24 cellular contexts compared by ENCODE assay signal in genomic region chr4:109622581-109622980, GRCh38.
DNase-seq lines count a peak whose midpoint lies in the region; ATAC-seq, FAIRE-seq and TF ChIP-seq lines count a peak whose summit lies in the region.
"Had no signal": no experiment of that assay in that cellular context is flagged by ENCODE, and none has a peak within 500 bp of the region (broad histone marks: within the 10 kb centered on the region; RNA-seq: fewer than 3 reads in every experiment).

No MANE protein-coding gene starts in this region.

- peaks cover 0 to 3% of the 10 kb centered on the region in 2 experiments for H4K20me1 ChIP-seq in H1 (replicated peaks in 1 of 2; ENCODE audit: control insufficient read depth in 1 of 2, insufficient read depth in 2 of 2, low read length in 2 of 2)
- H4K20me1 ChIP-seq: BLaER1 had no signal

- H2BK5ac ChIP-seq in H1 (ENCODE audit: low read depth, low read length) = no peak overlapping the region

- H4K91ac ChIP-seq in H1 (replicated peaks; ENCODE audit: insufficient read length, low read length) = no peak overlapping the region

- TF ChIP-seq EP300 in H1 (IDR thresholded peaks at IDR 0.05; ENCODE audit: borderline replicate concordance in 1 of 2, low read depth in 2 of 2, low read length in 2 of 2) = no peak

- H3K36me3 ChIP-seq in H1 (ENCODE audit: control insufficient read depth in 2 of 4, insufficient read depth in 4 of 4, low read length in 3 of 4) = no peaks in the 10 kb centered on the region
- H3K36me3 ChIP-seq in small intestine (ENCODE audit: control insufficient read depth in 2 of 2, insufficient read depth in 2 of 2, low read length in 2 of 2) = no peaks in the 10 kb centered on the region
- H3K36me3 ChIP-seq in heart right ventricle = no peaks in the 10 kb centered on the region
- H3K36me3 ChIP-seq: BE2C, BLaER1 had no signal

- 91% methylated on average over 7 of the region's 7 CpGs; no CpG with 5 or more reads in 1 of the 2 experiments for WGBS in H1 (ENCODE audit: extremely low coverage in 1 of 2, insufficient coverage in 1 of 2, insufficient read length in 1 of 2, insufficient replicate concordance in 2 of 2, low coverage in 1 of 2, low lambda C conversion rate in 2 of 2, missing lambda C conversion rate in 1 of 2), 2 experiments
- WGBS in small intestine, 3 donors = 23 to 72% (median 42%) methylated on average over 7 of the region's 7 CpGs
- 93 to 96% methylated on average over 7 of the region's 7 CpGs for WGBS in heart right ventricle, 2 donors

- H4K5ac ChIP-seq in H1 (ENCODE audit: insufficient read length, low read depth, low read length) = no peak overlapping the region

- no peak overlapping the region for H3K18ac ChIP-seq in H1 (ENCODE audit: extremely low read depth, low read length)

- intact Hi-C loops in heart right ventricle (cut with DNase I) = no loop called here

- H3K23ac ChIP-seq in H1 (ENCODE audit: insufficient read length) = peak overlapping the region; percentile 59

- H2BK20ac ChIP-seq in H1 (ENCODE audit: low read length) = no peak overlapping the region

- FAIRE-seq in H1 (lab: Jason Lieb, UNC) (no peak), small intestine (lab: Jason Lieb, UNC) (no peak)
- FAIRE-seq: A204.1, D721Med, G401.6, GM12891, GM18507 had no signal

- no peak overlapping the region for H3K4me2 ChIP-seq in H1 (ENCODE audit: insufficient read depth in 1 of 2, low read depth in 2 of 2, low read length in 2 of 2)
- H3K4me2 ChIP-seq: BLaER1 had no signal

- H3K4me1 ChIP-seq in H1 (replicated peaks in 1 of 4; ENCODE audit: control insufficient read depth in 3 of 4, insufficient read depth in 4 of 4, low read length in 3 of 4) (no peaks in the 10 kb centered on the region; a peak in 2 of 7 replicates), small intestine (ENCODE audit: control insufficient read depth in 2 of 2, insufficient read depth in 1 of 2, low read depth in 1 of 2, low read length in 1 of 2) (no peaks in the 10 kb centered on the region), heart right ventricle (no peaks in the 10 kb centered on the region)
- H3K4me1 ChIP-seq: BE2C, BLaER1, Caco-2 had no signal

- no peak overlapping the region for H2AK5ac ChIP-seq in H1 (ENCODE audit: low read depth, low read length)

- no peak overlapping the region for H3K4me3 ChIP-seq in H1 (ENCODE audit: extremely low read depth in 1 of 4, insufficient read depth in 2 of 4, low read depth in 3 of 4, low read length in 4 of 4)
- H3K4me3 ChIP-seq in small intestine (ENCODE audit: low read depth in 1 of 2, low read length in 2 of 2) = no peak overlapping the region
- no peak overlapping the region for H3K4me3 ChIP-seq in heart right ventricle
- H3K4me3 ChIP-seq: BLaER1 had no signal

- no peak overlapping the region for H3K9ac ChIP-seq in H1 (replicated peaks in 1 of 4; ENCODE audit: extremely low read depth in 1 of 4, low read depth in 3 of 4, low read length in 3 of 4)
- H3K9ac ChIP-seq: BLaER1 had no signal

- TF ChIP-seq CTCF in H1 (IDR thresholded peaks at IDR 0.05; ENCODE audit: control extremely low read depth in 1 of 3, insufficient read depth in 1 of 3, low read depth in 1 of 3, low read length in 3 of 3) (no peak), heart right ventricle (IDR thresholded peaks at IDR 0.05) (no peak)

- no peak overlapping the region for H2AFZ ChIP-seq in H1 (ENCODE audit: low read length)

- TF ChIP-seq RAD21 in H1 (IDR thresholded peaks at IDR 0.05 in 1 of 2, conservative IDR thresholded peaks at IDR 0.05 in 1 of 2; ENCODE audit: low read depth in 2 of 2, low read length in 2 of 2) = no peak

- CTCF ChIA-PET in H1 (lab: Charles Lee; ENCODE audit: partially characterized antibody) = interaction anchor here (1.3 kb wide), 1 partner anchor 9 kb away, joined by 3 read pairs; no protein-coding TSS in a partner anchor

- H2BK120ac ChIP-seq in H1 (replicated peaks; ENCODE audit: low read depth, low read length) = no peak overlapping the region

- peak; percentile 57 for DNase-seq in NOMO-1 treated with DMSO at 0.1 percent for 48 hours (lab: John Stamatoyannopoulos, UW; ENCODE audit: unreplicated experiment)
- peak; percentile 53 for DNase-seq in SK-N-DZ (ENCODE audit: low spot score)
- no peak for DNase-seq in H1 (ENCODE audit: low read depth in 1 of 2, low spot score in 2 of 2)
- DNase-seq in small intestine = peak; percentile 91
- DNase-seq in NCI-H748 treated with DMSO at 0.1 percent for 48 hours (lab: John Stamatoyannopoulos, UW) = no peak
- DNase-seq in NCI-H82 treated with DMSO at 0.1 percent for 48 hours (lab: John Stamatoyannopoulos, UW; ENCODE audit: unreplicated experiment) = no peak
- no peak for DNase-seq in heart right ventricle
- DNase-seq: 8988T; ACHN; BE2C; C1 segment of cervical spinal cord; Caco-2; Calu3; CD4-positive, alpha-beta memory T cell; CD4-positive, CD25-positive, alpha-beta regulatory T cell; DMS79 treated with DMSO at 0.1 percent for 48 hours; GF-D8 had no signal

- no peak overlapping the region for H2BK12ac ChIP-seq in H1 (ENCODE audit: low read depth, low read length)

- H3K79me1 ChIP-seq in H1 (ENCODE audit: low read depth, low read length) = no peaks in the 10 kb centered on the region; the same call in 1 of the 2 replicates

- H4K8ac ChIP-seq in H1 (ENCODE audit: extremely low read depth, insufficient read depth, low read length) = no peak overlapping the region

- H3K79me2 ChIP-seq in H1 (ENCODE audit: control insufficient read depth in 1 of 2, insufficient read depth in 2 of 2, low read length in 2 of 2) = no peaks in the 10 kb centered on the region

- H3K4ac ChIP-seq in H1 (replicated peaks; ENCODE audit: insufficient read length, low read depth, low read length) = no peak overlapping the region

- H2BK15ac ChIP-seq in H1 (ENCODE audit: low read length) = no peak overlapping the region

- POLR2A ChIA-PET in H1 (lab: Charles Lee; ENCODE audit: partially characterized antibody) = interaction anchor here (0.5 kb wide), 1 partner anchor 1050 kb away, joined by 4 read pairs; no protein-coding TSS in a partner anchor

- H3K27ac ChIP-seq in H1 (ENCODE audit: low read depth, low read length) (no peak overlapping the region), small intestine (ENCODE audit: low read depth in 1 of 2, low read length in 1 of 2) (peak overlapping the region in 1 of 2 donors; percentile 5), heart right ventricle (no peak overlapping the region)
- H3K27ac ChIP-seq: BLaER1 had no signal

- no peak for TF ChIP-seq POLR2A in H1 (IDR thresholded peaks at IDR 0.05; ENCODE audit: control extremely low read depth in 1 of 2, low read depth in 2 of 2, low read length in 2 of 2)

- H3K56ac ChIP-seq in H1 (replicated peaks; ENCODE audit: insufficient read length, low read depth, low read length) = no peak overlapping the region

- H3K27me3 ChIP-seq in H1 (replicated peaks in 1 of 4; ENCODE audit: control insufficient read depth in 3 of 4, extremely low read depth in 1 of 4, insufficient read depth in 3 of 4, low read length in 3 of 4) (no peaks in the 10 kb centered on the region), small intestine (ENCODE audit: control insufficient read depth in 2 of 2, insufficient read depth in 2 of 2, low read length in 2 of 2) (no peaks in the 10 kb centered on the region), heart right ventricle (no peaks in the 10 kb centered on the region)
- H3K27me3 ChIP-seq: BE2C, BLaER1 had no signal

- H3K23me2 ChIP-seq in H1 (ENCODE audit: low read depth, low read length) = no peaks in the 10 kb centered on the region

- H3K9me3 ChIP-seq in H1 (ENCODE audit: insufficient read depth in 2 of 2, low read depth in 1 of 2, low read length in 1 of 2) (no peaks in the 10 kb centered on the region), small intestine (ENCODE audit: control insufficient read depth, low read depth) (no peaks in the 10 kb centered on the region), heart right ventricle (no peaks in the 10 kb centered on the region)
- H3K9me3 ChIP-seq: BE2C, BLaER1, Caco-2 had no signal

- no peak for ATAC-seq in GM19328 (IDR thresholded peaks at IDR 0.05; ENCODE audit: unreplicated experiment)
- no peak for ATAC-seq in heart right ventricle

- no peak overlapping the region for H3K14ac ChIP-seq in H1 (ENCODE audit: insufficient read length)

TF ChIP-seq in H1, 55 proteins besides CTCF, POLR2A, EP300 and RAD21:
- TF ChIP-seq SRF (IDR thresholded peaks at IDR 0.05; ENCODE audit: low read depth, low read length) = no peak
- no peak for TF ChIP-seq BCL11A (IDR thresholded peaks at IDR 0.05; ENCODE audit: low read depth in 2 of 2, low read length in 2 of 2)
- TF ChIP-seq CHD1 (IDR thresholded peaks at IDR 0.05; ENCODE audit: low read depth, low read length) = no peak

Comparison
In these comparisons a context has a peak if more than half of its experiments do, and no peak if none do; other contexts are left out.
1. DNase-seq: peak in NOMO-1 treated with DMSO at 0.1 percent for 48 hours (single experiment), SK-N-DZ (single experiment) and small intestine (single experiment); none in H1 (0 of 2), NCI-H748 treated with DMSO at 0.1 percent for 48 hours (single experiment), NCI-H82 treated with DMSO at 0.1 percent for 48 hours (single experiment) and heart right ventricle (0 of 2).